Comparison of ENCODE assay signal across 16 cellular contexts in genomic region chr6:2733736-2734480, GRCh38. TPM values are rescaled to one million over a fixed set of nuclear protein-coding genes. Genes with fewer than 3 reads are reported as not detected.
DNase-seq lines count a peak whose midpoint lies in the region; ATAC-seq and TF ChIP-seq lines count a peak whose summit lies in the region.
"Had no signal": no experiment of that assay in that cellular context is flagged by ENCODE, and none has a peak within 500 bp of the region (broad histone marks: within the 10 kb centered on the region; RNA-seq: fewer than 3 reads in every experiment).

No MANE protein-coding gene starts in this region.

- ATAC-seq in Right ventricle myocardium superior (ENCODE audit: poor library complexity) (peak; percentile 82), GM21717 (IDR thresholded peaks at IDR 0.05; ENCODE audit: unreplicated experiment) (no peak)
- ATAC-seq in stimulated activated naive CD8-positive, alpha-beta T cell treated with anti-CD3 and anti-CD28 coated beads, Interleukin-15, Interleukin-2, amounts not matched to agents 100 U/mL and 50 U/mL, for 24 hours, result no peak

- H3K4me1 ChIP-seq in OCI-LY7 (ENCODE audit: insufficient read depth, low read length, poor library complexity, severe bottlenecking) (peaks cover 51% of the 10 kb centered on the region), skeletal muscle tissue (ENCODE audit: control insufficient read depth in 3 of 3, insufficient read depth in 3 of 3, low read length in 3 of 3) (peaks cover 34 to 57% (median 46%) of the 10 kb centered on the region in 3 donors)
- H3K4me1 ChIP-seq: vagina had no signal

- H3K9me3 Mint-ChIP-seq in MCF 10A (ENCODE audit: unreplicated experiment), result no peaks in the 10 kb centered on the region
- H3K9me3 Mint-ChIP-seq: nephron; stimulated activated naive CD8-positive, alpha-beta T cell treated with anti-CD3 and anti-CD28 coated beads, Interleukin-15, Interleukin-2, amounts not matched to agents 100 ng/mL and 50 ng/mL, for 24 hours had no signal

- peak overlapping the region; percentile 58 for H3K4me2 ChIP-seq in OCI-LY7 (ENCODE audit: low read length)

- TF ChIP-seq CTCF in OCI-LY7 (conservative IDR thresholded peaks at IDR 0.05; ENCODE audit: low read length), result no peak
- TF ChIP-seq CTCF in RWPE1 (conservative IDR thresholded peaks at IDR 0.05; ENCODE audit: low read depth), result no peak
- TF ChIP-seq CTCF in MCF 10A (IDR thresholded peaks at IDR 0.05; ENCODE audit: unreplicated experiment), result no peak

- CTCF ChIA-PET in OCI-LY7 (lab: Charles Lee; ENCODE audit: unreplicated experiment) (interaction anchor here (0.9 to 1.0 kb wide), 2 partner anchors 11 to 16 kb away, joined by 3 read pairs; no protein-coding TSS in a partner anchor), RWPE1 (lab: Yijun Ruan, JAX) (interaction anchor here (0.5 to 0.9 kb wide), 2 partner anchors 16 to 1267 kb away, joined by 4 to 7 read pairs; no protein-coding TSS in a partner anchor), MCF 10A (lab: Yijun Ruan, JAX) (interaction anchor here (0.5 kb wide), 1 partner anchor 166 kb away, joined by 4 read pairs; no protein-coding TSS in a partner anchor)

- no peak overlapping the region for H3K4me3 Mint-ChIP-seq in MCF 10A (ENCODE audit: unreplicated experiment)
- H3K4me3 Mint-ChIP-seq: nephron; stimulated activated naive CD8-positive, alpha-beta T cell treated with anti-CD3 and anti-CD28 coated beads, Interleukin-15, Interleukin-2, amounts not matched to agents 100 ng/mL and 50 ng/mL, for 24 hours had no signal

- H3K9me3 ChIP-seq in OCI-LY7 (ENCODE audit: low read length) (no peaks in the 10 kb centered on the region), skeletal muscle tissue (ENCODE audit: control insufficient read depth in 3 of 3, low read length in 3 of 3) (no peaks in the 10 kb centered on the region)
- H3K9me3 ChIP-seq: vagina had no signal

- H3K79me2 ChIP-seq in OCI-LY7 (ENCODE audit: insufficient read depth, low read depth, low read length), result no peaks in the 10 kb centered on the region

- no peaks in the 10 kb centered on the region for H3K36me3 ChIP-seq in OCI-LY7 (ENCODE audit: insufficient read depth, low read length)
- no peaks in the 10 kb centered on the region for H3K36me3 ChIP-seq in skeletal muscle tissue (ENCODE audit: control insufficient read depth in 3 of 3, insufficient read depth in 3 of 3, low read length in 3 of 3)
- H3K36me3 ChIP-seq: vagina had no signal

- in situ Hi-C loops in G401 (cut with HindIII; ENCODE audit: low sequenced_read_pairs), result no loop called here

- H4K20me1 ChIP-seq in OCI-LY7 (ENCODE audit: insufficient read depth, low read length), result no peaks in the 10 kb centered on the region

- BruUV-seq in OCI-LY7 (replicated peaks; lab: Mats Ljungman, UMichigan), result no TSS peak
- no TSS peak for BruUV-seq in MCF 10A (replicated peaks; lab: Mats Ljungman, UMichigan)

- no peaks in the 10 kb centered on the region for H3K36me3 Mint-ChIP-seq in MCF 10A (ENCODE audit: insufficient read depth, unreplicated experiment)

- peak; percentile 61 for DNase-seq in G401 (ENCODE audit: low spot score)
- DNase-seq in OCI-LY7 (ENCODE audit: low spot score), result no peak
- DNase-seq in Right ventricle myocardium superior, result peak; percentile 74
- DNase-seq in RWPE1 (ENCODE audit: low spot score), result no peak
- no peak for DNase-seq in MCF 10A (ENCODE audit: unreplicated experiment)
- no peak for DNase-seq in stimulated activated naive CD8-positive, alpha-beta T cell treated with anti-CD3 and anti-CD28 coated beads, Interleukin-15, Interleukin-2, amounts not matched to agents 100 U/mL and 50 U/mL, for 24 hours
- DNase-seq: activated effector memory CD4-positive, alpha-beta T cell treated with anti-CD3 and anti-CD28 coated beads, Interleukin-2, amount 50 U/mL, for 16 hours; COR-L47; NCI-H1417; stimulated activated CD4-positive, alpha-beta T cell treated with anti-CD3 and anti-CD28 coated beads, Interleukin-12 subunit alpha, Interleukin-12 subunit beta, amount 100 ng/mL, for 4 hours had no signal

- H3K27me3 ChIP-seq in skeletal muscle tissue (ENCODE audit: control insufficient read depth in 3 of 3, insufficient read depth in 3 of 3, low read length in 3 of 3), result no peaks in the 10 kb centered on the region
- H3K27me3 ChIP-seq: vagina had no signal

- H2AFZ ChIP-seq in OCI-LY7 (ENCODE audit: low read length), result peak overlapping the region; percentile 82

- H3K9ac ChIP-seq in skeletal muscle tissue (ENCODE audit: low read depth in 1 of 3, low read length in 3 of 3), result peak overlapping the region in 2 of 3 donors; percentile 22 to 61

- intact Hi-C loops in OCI-LY7 (cut with micrococcal nuclease; ENCODE audit: unreplicated experiment) (no loop called here), Right ventricle myocardium superior (cut with DNase I) (no loop called here), MCF 10A (cut with micrococcal nuclease) (no loop called here)

- H3K9me2 ChIP-seq in OCI-LY7 (ENCODE audit: insufficient read depth, low read length), result no peaks in the 10 kb centered on the region

- POLR2A ChIA-PET in OCI-LY7 (lab: Charles Lee) (interaction anchor here (0.9 to 2.0 kb wide), 5 partner anchors 16 to 256 kb away, joined by 3 to 7 read pairs (median 3); no protein-coding TSS in a partner anchor), RWPE1 (lab: Yijun Ruan, JAX; ENCODE audit: low non-redundant PET) (no interaction called here), MCF 10A (lab: Yijun Ruan, JAX) (no interaction called here)

- H3K4me3 ChIP-seq in OCI-LY7 (ENCODE audit: low read depth, low read length, poor library complexity, severe bottlenecking), result no peak overlapping the region
- H3K4me3 ChIP-seq in skeletal muscle tissue (ENCODE audit: low read length in 3 of 3), result peak overlapping the region in 1 of 3 donors; percentile 33
- H3K4me3 ChIP-seq: lung, vagina had no signal

- H3K27ac Mint-ChIP-seq in MCF 10A (ENCODE audit: low read depth, unreplicated experiment), result no peak overlapping the region
- H3K27ac Mint-ChIP-seq: nephron had no signal

- no peaks in the 10 kb centered on the region for H3K27me3 Mint-ChIP-seq in MCF 10A (ENCODE audit: insufficient read depth, unreplicated experiment)
- H3K27me3 Mint-ChIP-seq: stimulated activated naive CD8-positive, alpha-beta T cell treated with anti-CD3 and anti-CD28 coated beads, Interleukin-15, Interleukin-2, amounts not matched to agents 100 ng/mL and 50 ng/mL, for 24 hours had no signal

- no peak overlapping the region for H3K27ac ChIP-seq in OCI-LY7 (ENCODE audit: low read depth, low read length, poor library complexity, severe bottlenecking)
- H3K27ac ChIP-seq in skeletal muscle tissue (ENCODE audit: low read depth, low read length), result peak overlapping the region; percentile 38
- no peak overlapping the region for H3K27ac ChIP-seq in RWPE1
- H3K27ac ChIP-seq: vagina had no signal

- peaks cover 6% of the 10 kb centered on the region for H3K4me1 Mint-ChIP-seq in MCF 10A (ENCODE audit: insufficient read depth, unreplicated experiment)

RNA-seq across cellular contexts. Expression of gene MYLK4, which starts 16.8 kb away (rescaled TPM):
- total RNA-seq in G401 (2014; rRNA removed; shearing (Covaris generic)), result 0.31 and 0.64 TPM in 2 replicates
- total RNA-seq in OCI-LY7 (2014; rRNA removed; shearing (Covaris generic)), result 0.13 and 0.16 TPM in 2 replicates
- total RNA-seq in OCI-LY7 (2022) (0.24 and 0.36 TPM in 2 replicates), Right ventricle myocardium superior (1.4 TPM), skeletal muscle tissue (5.7 TPM), MCF 10A (2022) (0.93 and 1.1 TPM in 2 replicates)

RNA-seq across cellular contexts. Expression of gene WRNIP1, which starts 31.3 kb away (rescaled TPM):
- 91.8 and 100 TPM in 2 replicates for total RNA-seq in G401 (2014; rRNA removed; shearing (Covaris generic))
- total RNA-seq in OCI-LY7 (2014; rRNA removed; shearing (Covaris generic)), result 38.1 and 54.2 TPM in 2 replicates
- total RNA-seq in OCI-LY7 (2022) (40.0 and 43.8 TPM in 2 replicates), Right ventricle myocardium superior (39.8 TPM), skeletal muscle tissue (27.7 TPM), MCF 10A (2022) (33.4 and 44.8 TPM in 2 replicates)

Comparison
In these comparisons a context has a peak if more than half of its experiments do, and no peak if none do; other contexts are left out.
1. DNase-seq: peak in G401 (single experiment) and Right ventricle myocardium superior (single experiment); none in OCI-LY7 (single experiment), RWPE1 (single experiment), MCF 10A (single experiment) and stimulated activated naive CD8-positive, alpha-beta T cell treated with anti-CD3 and anti-CD28 coated beads, Interleukin-15, Interleukin-2, amounts not matched to agents 100 U/mL and 50 U/mL, for 24 hours (single experiment).